Comparison of ENCODE assay signal across 15 cellular contexts in the genomic region with DNA sequence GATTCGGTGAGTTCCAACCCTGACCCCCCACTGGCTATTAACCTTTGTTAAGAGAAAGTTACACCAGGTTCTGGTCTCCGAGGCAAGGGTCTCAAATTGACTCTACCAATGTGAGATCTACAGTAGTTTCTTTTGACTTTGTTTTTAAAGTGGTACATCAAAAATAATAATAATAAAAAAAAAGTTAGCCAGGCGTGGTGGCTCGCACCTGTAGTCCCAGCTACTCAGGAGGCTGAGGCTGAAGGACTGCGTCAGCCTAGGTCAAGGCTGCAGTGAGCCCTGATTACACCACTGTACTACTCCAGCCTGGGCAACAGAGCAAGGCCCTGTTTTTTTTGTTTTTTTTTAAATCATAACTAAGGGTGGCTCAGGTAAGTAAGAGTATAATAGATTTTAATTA. TPM values are rescaled to one million over a fixed set of nuclear protein-coding genes. Genes with fewer than 3 reads are reported as not detected.
A peak's percentile ranks its signal among the peaks of the same experiment; 100 is the strongest.
DNase-seq lines count a peak whose midpoint lies in the region; ATAC-seq and TF ChIP-seq lines count a peak whose summit lies in the region.
"Had no signal": no experiment of that assay in that cellular context is flagged by ENCODE, and none has a peak within 500 bp of the region (broad histone marks: within the 10 kb centered on the region; RNA-seq: fewer than 3 reads in every experiment).

No MANE protein-coding gene starts in this region.

- WGBS in smooth muscle cell (ENCODE audit: low lambda C conversion rate) = 82% methylated on average over 5 of the region's 5 CpGs

- peaks cover 14% of the 10 kb centered on the region for H3F3A ChIP-seq in smooth muscle cell (ENCODE audit: low read depth)

- TF ChIP-seq CTCF in left lung (IDR thresholded peaks at IDR 0.05) (no peak), smooth muscle cell (IDR thresholded peaks at IDR 0.05; ENCODE audit: borderline replicate concordance, insufficient read depth, poor library complexity, severe bottlenecking) (no peak)

- peaks cover 0 to 26% of the 10 kb centered on the region in 2 donors for H3K36me3 Mint-ChIP-seq in CD4-positive, alpha-beta memory T cell

- H3K27me3 Mint-ChIP-seq in CD4-positive, alpha-beta memory T cell = peaks cover 0 to 2% of the 10 kb centered on the region in 2 donors

- no peaks in the 10 kb centered on the region for H3K27me3 ChIP-seq in CD4-positive, alpha-beta memory T cell (ENCODE audit: insufficient read depth, low read length)
- H3K27me3 ChIP-seq in adipocyte (replicated peaks; ENCODE audit: control insufficient read depth, insufficient read depth, low read length) = no peaks in the 10 kb centered on the region
- H3K27me3 ChIP-seq in left lung = no peaks in the 10 kb centered on the region
- H3K27me3 ChIP-seq in smooth muscle cell (ENCODE audit: low read depth) = no peaks in the 10 kb centered on the region
- H3K27me3 ChIP-seq: MG63 had no signal

- H3K9ac ChIP-seq in adipocyte (ENCODE audit: low read length) (peak overlapping the region; percentile 100), smooth muscle cell (ENCODE audit: low read depth) (no peak overlapping the region)

- POLR2A ChIA-PET in CD4-positive, alpha-beta memory T cell (lab: Charles Lee; ENCODE audit: partially characterized antibody) = interaction anchor here (1.2 to 5.9 kb wide), 6 partner anchors 14 to 157 kb away, joined by 4 to 104 read pairs (median 11); partner anchors contain the start of gene SMC5

- H3K4me2 ChIP-seq in smooth muscle cell = no peak overlapping the region

- peaks cover 39% of the 10 kb centered on the region for H3K4me1 ChIP-seq in CD4-positive, alpha-beta memory T cell (ENCODE audit: insufficient read depth, low read length)
- H3K4me1 ChIP-seq in adipocyte (ENCODE audit: control insufficient read depth, insufficient read depth, low read length) (peaks cover 38% of the 10 kb centered on the region), left lung (peaks cover 18 to 59% of the 10 kb centered on the region in 2 donors), smooth muscle cell (ENCODE audit: low read depth) (peaks cover 19% of the 10 kb centered on the region)

- H3K27ac Mint-ChIP-seq in CD4-positive, alpha-beta memory T cell = peak overlapping the region in 4 of 7 donors; percentile 99 to 100 (median 100)

- H3K9me3 ChIP-seq in CD4-positive, alpha-beta memory T cell (ENCODE audit: control insufficient read depth in 1 of 2, low read length in 2 of 2) = no peaks in the 10 kb centered on the region
- no peaks in the 10 kb centered on the region for H3K9me3 ChIP-seq in adipocyte (ENCODE audit: control insufficient read depth, low read length)
- no peaks in the 10 kb centered on the region for H3K9me3 ChIP-seq in left lung
- no peaks in the 10 kb centered on the region for H3K9me3 ChIP-seq in smooth muscle cell (replicated peaks; ENCODE audit: low read depth)
- H3K9me3 ChIP-seq: BE2C, MG63 had no signal

- no peak for DNase-seq in CD4-positive, alpha-beta memory T cell
- DNase-seq in adipocyte (ENCODE audit: low read depth) (no peak), left lung (no peak), SKM-1 treated with dmso at 0.1 percent for 144 hours (lab: John Stamatoyannopoulos, UW; ENCODE audit: unreplicated experiment) (no peak), smooth muscle cell (lab: John Stamatoyannopoulos, UW; ENCODE audit: unreplicated experiment) (no peak)
- DNase-seq: activated CD4-positive, alpha-beta T cell treated with anti-CD3 and anti-CD28 coated beads for 4 hours; activated effector memory CD4-positive, alpha-beta T cell treated with Interleukin-2 at 50 U/mL for 16 hours; BE2C; central memory CD4-positive, alpha-beta T cell; GOT3; MG63; T-cell had no signal

- no peak overlapping the region for H2AFZ ChIP-seq in smooth muscle cell (ENCODE audit: low read depth)

- H3K79me2 ChIP-seq in smooth muscle cell (ENCODE audit: low read depth) = peaks cover 11% of the 10 kb centered on the region

- no peaks in the 10 kb centered on the region for H3K36me3 ChIP-seq in CD4-positive, alpha-beta memory T cell (ENCODE audit: insufficient read depth, low read length)
- no peaks in the 10 kb centered on the region for H3K36me3 ChIP-seq in adipocyte (ENCODE audit: control insufficient read depth, insufficient read depth, low read length, severe bottlenecking)
- no peaks in the 10 kb centered on the region for H3K36me3 ChIP-seq in left lung
- no peaks in the 10 kb centered on the region for H3K36me3 ChIP-seq in smooth muscle cell (ENCODE audit: low read depth)
- H3K36me3 ChIP-seq: BE2C, MG63 had no signal

- CTCF ChIA-PET in CD4-positive, alpha-beta memory T cell (lab: Charles Lee; ENCODE audit: partially characterized antibody) = interaction anchor here (1.9 kb wide), 1 partner anchor 69 kb away, joined by 8 read pairs; no protein-coding TSS in a partner anchor

- H3K4me1 Mint-ChIP-seq in CD4-positive, alpha-beta memory T cell = peaks cover 20 to 63% (median 38%) of the 10 kb centered on the region in 4 donors

- H3K4me3 ChIP-seq in CD4-positive, alpha-beta memory T cell (ENCODE audit: low read length in 2 of 2) = no peak overlapping the region
- H3K4me3 ChIP-seq in adipocyte (ENCODE audit: low read length) = peak overlapping the region; percentile 98
- no peak overlapping the region for H3K4me3 ChIP-seq in left lung
- no peak overlapping the region for H3K4me3 ChIP-seq in skin epidermis
- no peak overlapping the region for H3K4me3 ChIP-seq in smooth muscle cell
- H3K4me3 ChIP-seq: MG63 had no signal

- no peak overlapping the region for H3K4me3 Mint-ChIP-seq in CD4-positive, alpha-beta memory T cell

- intact Hi-C loops in CD4-positive, alpha-beta memory T cell (cut with micrococcal nuclease) = loop anchor here (10.0 kb wide), 3 partner anchors 741 to 1381 kb away; partner anchors contain the start of genes APBA1 and FXN
- intact Hi-C loops in left lung (cut with DNase I) = loop anchor here (10.0 kb wide), 2 partner anchors 169 to 179 kb away; no protein-coding TSS in a partner anchor

- H3K9me3 Mint-ChIP-seq in CD4-positive, alpha-beta memory T cell = peaks cover 0 to 3% (median 0%) of the 10 kb centered on the region in 8 donors
- H3K9me3 Mint-ChIP-seq: T-cell had no signal

- peaks cover 4% of the 10 kb centered on the region for H4K20me1 ChIP-seq in smooth muscle cell (ENCODE audit: low read depth)

- no peak overlapping the region for H3K27ac ChIP-seq in CD4-positive, alpha-beta memory T cell (ENCODE audit: low read depth, low read length)
- H3K27ac ChIP-seq in left lung = peak overlapping the region; percentile 100
- H3K27ac ChIP-seq in skin epidermis = peak overlapping the region in 14 of 21 experiments; percentile 25 to 100 (median 98)
- no peak overlapping the region for H3K27ac ChIP-seq in smooth muscle cell (ENCODE audit: low read depth)

- ATAC-seq in left lung (no peak), HG03521 (IDR thresholded peaks at IDR 0.05; ENCODE audit: unreplicated experiment) (no peak), HG03175 (IDR thresholded peaks at IDR 0.05; ENCODE audit: unreplicated experiment) (no peak)
- ATAC-seq: T-cell had no signal

RNA-seq across cellular contexts. Expression of gene KLF9, which starts 1.0 kb away (rescaled TPM):
- 10 to 100 TPM; 18.6 to 20.6 TPM for total RNA-seq in CD4-positive, alpha-beta memory T cell
- polyA plus RNA-seq in CD4-positive, alpha-beta memory T cell = 1 to 10 TPM; 1.3 to 4.1 TPM
- total RNA-seq in left lung (10 to 100 TPM; 25.2 to 42.0 TPM), smooth muscle cell (13.5 and 25.7 TPM in 2 replicates)
- polyA plus RNA-seq in smooth muscle cell = 2.9 and 3.2 TPM in 2 replicates

Comparison
In these comparisons a context has a peak if more than half of its experiments do, and no peak if none do; other contexts are left out.
1. H3K27ac ChIP-seq: peak in left lung (2 of 2) and skin epidermis (14 of 21); none in CD4-positive, alpha-beta memory T cell (single experiment) and smooth muscle cell (single experiment).